24 cellular contexts compared by ENCODE assay signal in genomic region chr22:42974223-42974622, GRCh38. TPM values are rescaled to one million over a fixed set of nuclear protein-coding genes. Genes with fewer than 3 reads are reported as not detected.
DNase-seq lines count a peak whose midpoint lies in the region; ATAC-seq and TF ChIP-seq lines count a peak whose summit lies in the region.
"Had no signal": no experiment of that assay in that cellular context is flagged by ENCODE, and none has a peak within 500 bp of the region (broad histone marks: within the 10 kb centered on the region; RNA-seq: fewer than 3 reads in every experiment).

No MANE protein-coding gene starts in this region.

- no peaks in the 10 kb centered on the region for H3K36me3 ChIP-seq in mucosa of descending colon (ENCODE audit: low read depth)
- H3K36me3 ChIP-seq: gastrocnemius medialis, stomach had no signal

- no peaks in the 10 kb centered on the region for H3K9me3 Mint-ChIP-seq in stimulated activated naive B cell treated with anti-CD40 and anti-IgM and Interleukin-4, amounts not matched to agents 10 μg/mL and 1 μg/mL and 100 μg/mL, for 72 hours
- H3K9me3 Mint-ChIP-seq: activated CD8-positive, alpha-beta T cell treated with anti-CD3 and anti-CD28 coated beads for 36 hours; activated T-helper 1 cell treated with anti-CD3 and anti-CD28 coated beads, Interleukin-12 subunit alpha, Interleukin-12 subunit beta, Interleukin-2, Interleukin-4 antibody, amounts not matched to agents 30 ng/mL and 10 ng/mL and 1 ng/mL, durations not matched to agents 14 hours and 24 hours and 36 hours; natural killer cell had no signal

- TF ChIP-seq CTCF in mucosa of descending colon (IDR thresholded peaks at IDR 0.05) = no peak

- no peaks in the 10 kb centered on the region for H3K27me3 Mint-ChIP-seq in stimulated activated naive B cell treated with anti-CD40 and anti-IgM and Interleukin-4, amounts not matched to agents 10 μg/mL and 1 μg/mL and 100 μg/mL, for 72 hours
- H3K27me3 Mint-ChIP-seq: activated CD8-positive, alpha-beta T cell treated with anti-CD3 and anti-CD28 coated beads for 36 hours had no signal

- no peak overlapping the region for H3K4me3 ChIP-seq in mucosa of descending colon
- H3K4me3 ChIP-seq: gastrocnemius medialis, stomach had no signal

- intact Hi-C loops in mucosa of descending colon (cut with DNase I, micrococcal nuclease) = no loop called here

- H3K4me1 ChIP-seq in mucosa of descending colon (ENCODE audit: low read depth) = peaks cover 42% of the 10 kb centered on the region

- peaks cover 2 to 12% of the 10 kb centered on the region in 2 donors for H3K36me3 Mint-ChIP-seq in stimulated activated naive B cell treated with anti-CD40 and anti-IgM and Interleukin-4, amounts not matched to agents 10 μg/mL and 1 μg/mL and 100 μg/mL, for 72 hours
- H3K36me3 Mint-ChIP-seq: natural killer cell had no signal

- peak overlapping the region; percentile 75 for H3K27ac Mint-ChIP-seq in stimulated activated naive B cell treated with anti-CD40 and anti-IgM and Interleukin-4, amounts not matched to agents 10 μg/mL and 1 μg/mL and 100 μg/mL, for 72 hours
- H3K27ac Mint-ChIP-seq: activated CD8-positive, alpha-beta T cell treated with anti-CD3 and anti-CD28 coated beads for 36 hours; activated naive CD4-positive, alpha-beta T cell treated with anti-CD3 and anti-CD28 coated beads for 36 hours; natural killer cell had no signal

- ATAC-seq in mucosa of descending colon = peak; percentile 56
- no peak for ATAC-seq in stimulated activated naive B cell treated with anti-CD40 and anti-IgM and Interleukin-4, amounts not matched to agents 10 μg/mL and 1 μg/mL and 100 μg/mL, for 72 hours (replicated peaks)
- ATAC-seq: activated CD8-positive, alpha-beta T cell treated with anti-CD3 and anti-CD28 coated beads for 36 hours; gastrocnemius medialis; HCT116; natural killer cell had no signal

- no peak overlapping the region for H3K4me3 Mint-ChIP-seq in stimulated activated naive B cell treated with anti-CD40 and anti-IgM and Interleukin-4, amounts not matched to agents 10 μg/mL and 1 μg/mL and 100 μg/mL, for 72 hours
- H3K4me3 Mint-ChIP-seq: activated CD8-positive, alpha-beta T cell treated with anti-CD3 and anti-CD28 coated beads for 36 hours; activated naive CD4-positive, alpha-beta T cell treated with anti-CD3 and anti-CD28 coated beads for 36 hours; activated T-helper 1 cell treated with anti-CD3 and anti-CD28 coated beads, Interleukin-12 subunit alpha, Interleukin-12 subunit beta, Interleukin-2, Interleukin-4 antibody, amounts not matched to agents 30 ng/mL and 10 ng/mL and 1 ng/mL, durations not matched to agents 14 hours and 24 hours and 36 hours; natural killer cell had no signal

- peaks cover 43 to 71% of the 10 kb centered on the region in 2 donors for H3K4me1 Mint-ChIP-seq in stimulated activated naive B cell treated with anti-CD40 and anti-IgM and Interleukin-4, amounts not matched to agents 10 μg/mL and 1 μg/mL and 100 μg/mL, for 72 hours

- H3K9me3 ChIP-seq in mucosa of descending colon = no peaks in the 10 kb centered on the region
- H3K9me3 ChIP-seq: gastrocnemius medialis, stomach had no signal

- peak; percentile 57 for DNase-seq in NCI-H1105 (lab: John Stamatoyannopoulos, UW)
- peak; percentile 79 for DNase-seq in NCI-H2196 (lab: John Stamatoyannopoulos, UW; ENCODE audit: unreplicated experiment)
- peak in 1 of 3 donors; percentile 59 for DNase-seq in mucosa of descending colon
- no peak for DNase-seq in stimulated activated naive B cell treated with anti-CD40 and anti-IgM and Interleukin-4, amounts not matched to agents 10 μg/mL and 1 μg/mL and 100 μg/mL, for 72 hours
- no peak for DNase-seq in HUDEP-2 (lab: John Stamatoyannopoulos, UW; ENCODE audit: unreplicated experiment in 76 of 76)
- no peak for DNase-seq in DMS53 treated with DMSO at 0.1 percent for 48 hours (lab: John Stamatoyannopoulos, UW; ENCODE audit: unreplicated experiment)
- no peak for DNase-seq in stimulated activated CD4-positive, alpha-beta T cell treated with anti-CD3 and anti-CD28 coated beads, Interleukin-4, amount 100 ng/mL, for 4 hours
- DNase-seq: activated CD8-positive, alpha-beta memory T cell treated with anti-CD3 and anti-CD28 coated beads, Interleukin-2, amount 50 U/mL, for 48 hours; activated CD8-positive, alpha-beta T cell treated with anti-CD3 and anti-CD28 coated beads for 36 hours; activated naive CD4-positive, alpha-beta T cell treated with anti-CD3 and anti-CD28 coated beads for 36 hours; Calu3; DMS79 treated with DMSO at 0.1 percent for 48 hours; gastrocnemius medialis; GDM1; Karpas-422; midbrain; natural killer cell; NCI-H1436; NCI-H226; NCI-H774; stomach; T-helper 9 cell had no signal

RNA-seq across cellular contexts. Expression of gene PACSIN2, which starts 40.7 kb away (rescaled TPM):
- total RNA-seq in mucosa of descending colon = 100 to 1,000 TPM; 132 to 184 (median 152) TPM

Comparison
In these comparisons a context has a peak if more than half of its experiments do, and no peak if none do; other contexts are left out.
1. DNase-seq: peak in NCI-H1105 (single experiment) and NCI-H2196 (single experiment); none in stimulated activated naive B cell treated with anti-CD40 and anti-IgM and Interleukin-4, amounts not matched to agents 10 μg/mL and 1 μg/mL and 100 μg/mL, for 72 hours (single experiment), HUDEP-2 (0 of 76), DMS53 treated with DMSO at 0.1 percent for 48 hours (single experiment) and stimulated activated CD4-positive, alpha-beta T cell treated with anti-CD3 and anti-CD28 coated beads, Interleukin-4, amount 100 ng/mL, for 4 hours (0 of 2).